13 cellular contexts compared by ENCODE assay signal in genomic region chr9:107712390-107712789, GRCh38.
A peak's percentile ranks its signal among the peaks of the same experiment; 100 is the strongest.
DNase-seq lines count a peak whose midpoint lies in the region; ATAC-seq and TF ChIP-seq lines count a peak whose summit lies in the region.
"Had no signal": no experiment of that assay in that cellular context is flagged by ENCODE, and none has a peak within 500 bp of the region (broad histone marks: within the 10 kb centered on the region; RNA-seq: fewer than 3 reads in every experiment).

No MANE protein-coding gene starts in this region.

- no peak overlapping the region for H3K4me3 Mint-ChIP-seq in natural killer cell treated with Interleukin-12 subunit alpha and Interleukin-12 subunit beta and Interleukin-15 and Interleukin-18, amount 100 ng/mL, for 72 hours
- H3K4me3 Mint-ChIP-seq in CD4-positive, alpha-beta memory T cell = no peak overlapping the region
- H3K4me3 Mint-ChIP-seq: activated naive CD4-positive, alpha-beta T cell treated with anti-CD3 and anti-CD28 coated beads, Interleukin-2, amount 50 U/mL, for 24 hours had no signal

- peaks cover 3 to 8% of the 10 kb centered on the region in 2 donors for H3K27me3 Mint-ChIP-seq in natural killer cell treated with Interleukin-12 subunit alpha and Interleukin-12 subunit beta and Interleukin-15 and Interleukin-18, amount 100 ng/mL, for 72 hours
- no peaks in the 10 kb centered on the region for H3K27me3 Mint-ChIP-seq in CD4-positive, alpha-beta memory T cell

- no peak overlapping the region for H3K4me3 ChIP-seq in brain microvascular endothelial cell (ENCODE audit: low read depth, low read length)
- H3K4me3 ChIP-seq in CD4-positive, alpha-beta memory T cell (ENCODE audit: low read length in 2 of 2) = no peak overlapping the region
- H3K4me3 ChIP-seq: stomach had no signal

- CTCF ChIA-PET in CD4-positive, alpha-beta memory T cell (lab: Charles Lee; ENCODE audit: partially characterized antibody) = no interaction called here

- peak; percentile 15 for TF ChIP-seq CTCF in brain microvascular endothelial cell (IDR thresholded peaks at IDR 0.05; ENCODE audit: low read depth, low read length, missing control alignments)

- H3K9me3 ChIP-seq in CD4-positive, alpha-beta memory T cell (ENCODE audit: control insufficient read depth in 1 of 2, low read length in 2 of 2) = no peaks in the 10 kb centered on the region
- H3K9me3 ChIP-seq: stomach had no signal

- H3K4me1 Mint-ChIP-seq in natural killer cell treated with Interleukin-12 subunit alpha and Interleukin-12 subunit beta and Interleukin-15 and Interleukin-18, amount 100 ng/mL, for 72 hours (ENCODE audit: low read depth in 2 of 2) = no peaks in the 10 kb centered on the region
- no peaks in the 10 kb centered on the region for H3K4me1 Mint-ChIP-seq in CD4-positive, alpha-beta memory T cell
- H3K4me1 Mint-ChIP-seq: activated naive CD4-positive, alpha-beta T cell treated with anti-CD3 and anti-CD28 coated beads, Interleukin-2, amount 50 U/mL, for 24 hours had no signal

- intact Hi-C loops in CD4-positive, alpha-beta memory T cell (cut with micrococcal nuclease) = no loop called here

- DNase-seq in NCI-H69 (lab: John Stamatoyannopoulos, UW) = peak; percentile 17
- DNase-seq in brain microvascular endothelial cell = peak; percentile 56
- DNase-seq in myocyte (ENCODE audit: low read depth) = peak; percentile 40
- DNase-seq in natural killer cell treated with Interleukin-12 subunit alpha and Interleukin-12 subunit beta and Interleukin-15 and Interleukin-18, amount 100 ng/mL, for 72 hours (ENCODE audit: low spot score) = no peak
- DNase-seq in CD4-positive, alpha-beta memory T cell = no peak
- DNase-seq: DND-41, midbrain, stomach had no signal

- POLR2A ChIA-PET in CD4-positive, alpha-beta memory T cell (lab: Charles Lee; ENCODE audit: partially characterized antibody) = no interaction called here

- no peaks in the 10 kb centered on the region for H3K36me3 ChIP-seq in brain microvascular endothelial cell (replicated peaks)
- no peaks in the 10 kb centered on the region for H3K36me3 ChIP-seq in CD4-positive, alpha-beta memory T cell (ENCODE audit: insufficient read depth, low read length)
- H3K36me3 ChIP-seq: stomach had no signal

- no peaks in the 10 kb centered on the region for H3K4me1 ChIP-seq in CD4-positive, alpha-beta memory T cell (ENCODE audit: insufficient read depth, low read length)

- H3K27me3 ChIP-seq in brain microvascular endothelial cell (replicated peaks) = no peaks in the 10 kb centered on the region
- no peaks in the 10 kb centered on the region for H3K27me3 ChIP-seq in CD4-positive, alpha-beta memory T cell (ENCODE audit: insufficient read depth, low read length)
- H3K27me3 ChIP-seq: stomach had no signal

- H3K27ac ChIP-seq in brain microvascular endothelial cell = no peak overlapping the region
- no peak overlapping the region for H3K27ac ChIP-seq in CD4-positive, alpha-beta memory T cell (ENCODE audit: low read depth, low read length)
- H3K27ac ChIP-seq: stomach had no signal

- peaks cover 3% of the 10 kb centered on the region for H3K9me3 Mint-ChIP-seq in natural killer cell treated with Interleukin-12 subunit alpha and Interleukin-12 subunit beta and Interleukin-15 and Interleukin-18, amount 100 ng/mL, for 72 hours
- H3K9me3 Mint-ChIP-seq in CD4-positive, alpha-beta memory T cell = peaks cover 0 to 7% (median 4%) of the 10 kb centered on the region in 8 donors
- H3K9me3 Mint-ChIP-seq: activated naive CD4-positive, alpha-beta T cell treated with anti-CD3 and anti-CD28 coated beads, Interleukin-2, amount 50 U/mL, for 24 hours had no signal

- ATAC-seq in GM18868 (IDR thresholded peaks at IDR 0.05; ENCODE audit: unreplicated experiment) (peak; percentile 85), HG03342 (IDR thresholded peaks at IDR 0.05; ENCODE audit: unreplicated experiment) (no peak), HG03571 (IDR thresholded peaks at IDR 0.05; ENCODE audit: unreplicated experiment) (no peak)
- no peak for ATAC-seq in natural killer cell treated with Interleukin-12 subunit alpha and Interleukin-12 subunit beta and Interleukin-15 and Interleukin-18, amount 100 ng/mL, for 72 hours
- ATAC-seq: activated CD4-positive, CD25-positive, alpha-beta regulatory T cell treated with anti-CD3 and anti-CD28 coated beads, Interleukin-2, amount 50 U/mL, for 24 hours had no signal

- no peak overlapping the region for H3K27ac Mint-ChIP-seq in natural killer cell treated with Interleukin-12 subunit alpha and Interleukin-12 subunit beta and Interleukin-15 and Interleukin-18, amount 100 ng/mL, for 72 hours
- H3K27ac Mint-ChIP-seq in CD4-positive, alpha-beta memory T cell = peak overlapping the region in 1 of 7 donors; percentile 10
- H3K27ac Mint-ChIP-seq: activated naive CD4-positive, alpha-beta T cell treated with anti-CD3 and anti-CD28 coated beads, Interleukin-2, amount 50 U/mL, for 24 hours had no signal

- H3K36me3 Mint-ChIP-seq in natural killer cell treated with Interleukin-12 subunit alpha and Interleukin-12 subunit beta and Interleukin-15 and Interleukin-18, amount 100 ng/mL, for 72 hours = no peaks in the 10 kb centered on the region
- H3K36me3 Mint-ChIP-seq in CD4-positive, alpha-beta memory T cell = no peaks in the 10 kb centered on the region
- H3K36me3 Mint-ChIP-seq: activated naive CD4-positive, alpha-beta T cell treated with anti-CD3 and anti-CD28 coated beads, Interleukin-2, amount 50 U/mL, for 24 hours had no signal

- in situ Hi-C loops in brain microvascular endothelial cell (cut with HindIII; ENCODE audit: low pct_ligation_motif_present, low sequenced_read_pairs) = no loop called here

Comparison
In these comparisons a context has a peak if more than half of its experiments do, and no peak if none do; other contexts are left out.
1. DNase-seq: peak in NCI-H69 (single experiment), brain microvascular endothelial cell (single experiment) and myocyte (single experiment); none in natural killer cell treated with Interleukin-12 subunit alpha and Interleukin-12 subunit beta and Interleukin-15 and Interleukin-18, amount 100 ng/mL, for 72 hours (single experiment) and CD4-positive, alpha-beta memory T cell (0 of 5).